Comparison of ENCODE assay signal across 9 cellular contexts in genomic region chr12:60070541-60070940, GRCh38.
"Had no signal": no experiment of that assay in that cellular context is flagged by ENCODE, and none has a peak within 500 bp of the region (broad histone marks: within the 10 kb centered on the region; RNA-seq: fewer than 3 reads in every experiment).

No MANE protein-coding gene starts in this region.

- ATAC-seq: stimulated activated naive CD8-positive, alpha-beta T cell treated with anti-CD3 and anti-CD28 coated beads, Interleukin-15, Interleukin-2, amounts not matched to agents 100 U/mL and 50 U/mL, for 24 hours had no signal

- H3K36me3 ChIP-seq: brain microvascular endothelial cell, ovary, suprapubic skin had no signal

- H3K27me3 ChIP-seq: brain microvascular endothelial cell, suprapubic skin had no signal

- H3K4me3 ChIP-seq: ovary, suprapubic skin had no signal

- H3K27ac ChIP-seq: brain microvascular endothelial cell, ovary, suprapubic skin had no signal

- DNase-seq: activated effector memory CD4-positive, alpha-beta T cell treated with anti-CD3 and anti-CD28 coated beads, Interleukin-2, amount 50 U/mL, for 16 hours; amygdala; brain microvascular endothelial cell; nephron progenitor cell; ovary; stimulated activated CD4-positive, alpha-beta T cell treated with anti-CD3 and anti-CD28 coated beads, Interleukin-12 subunit alpha, Interleukin-12 subunit beta, amount 100 ng/mL, for 4 hours; stimulated activated naive CD8-positive, alpha-beta T cell treated with anti-CD3 and anti-CD28 coated beads, Interleukin-15, Interleukin-2, amounts not matched to agents 100 U/mL and 50 U/mL, for 24 hours; T-helper 2 cell had no signal

- H3K4me1 ChIP-seq: suprapubic skin had no signal

- H3K9me3 ChIP-seq: ovary, suprapubic skin had no signal
